Comparison of ENCODE assay signal across 24 cellular contexts in genomic region chr19:17070421-17070820, GRCh38. TPM values are rescaled to one million over a fixed set of nuclear protein-coding genes. Genes with fewer than 3 reads are reported as not detected.
DNase-seq lines count a peak whose midpoint lies in the region; ATAC-seq and TF ChIP-seq lines count a peak whose summit lies in the region.
"Had no signal": no experiment of that assay in that cellular context is flagged by ENCODE, and none has a peak within 500 bp of the region (broad histone marks: within the 10 kb centered on the region; RNA-seq: fewer than 3 reads in every experiment).

No MANE protein-coding gene starts in this region.

- H3K79me2 ChIP-seq in DND-41 (ENCODE audit: insufficient read depth, low read length) (peaks cover 83% of the 10 kb centered on the region), neural progenitor cell (ENCODE audit: low read depth) (peaks cover 45% of the 10 kb centered on the region)

- DNase-seq in activated CD4-positive, alpha-beta T cell treated with anti-CD3 and anti-CD28 coated beads for 36 hours: no peak
- DNase-seq in activated CD4-positive, alpha-beta T cell treated with anti-CD3 and anti-CD28 coated beads, Interleukin-2, amount 50 U/mL, for 48 hours: no peak
- DNase-seq in DND-41: no peak
- no peak for DNase-seq in activated T-helper 2 cell treated with anti-CD3 and anti-CD28 coated beads, Interferon-gamma antibody, Interleukin-2, Interleukin-4, amounts not matched to agents 10 μg/mL and 5 μg/mL and 100 μg/mL, durations not matched to agents 14 hours and 24 hours and 36 hours (ENCODE audit: low spot score)
- DNase-seq in neural progenitor cell (ENCODE audit: low spot score): no peak
- DNase-seq in stimulated activated CD4-positive, alpha-beta T cell treated with anti-CD3 and anti-CD28 coated beads, Interleukin-1b, Interleukin-23, amount 100 ng/mL, for 48 hours: no peak
- DNase-seq in WERI-Rb-1: no peak
- DNase-seq in NCI-H446 (lab: John Stamatoyannopoulos, UW): no peak
- DNase-seq: activated CD4-positive, alpha-beta memory T cell treated with anti-CD3 and anti-CD28 coated beads, Interleukin-2, amount 10 ng/mL, durations not matched to agents 7 days and 5 days; activated CD4-positive, CD25-positive, alpha-beta regulatory T cell; activated gamma-delta T cell; DMS53; GF-D8; HCEC 1CT; MM.1S; NCI-H524; SIG-M5; T-helper 9 cell had no signal

- H3K27ac ChIP-seq in DND-41 (ENCODE audit: low read length): no peak overlapping the region; the same call in 1 of the 2 replicates
- H3K27ac ChIP-seq in neural progenitor cell: no peak overlapping the region
- no peak overlapping the region for H3K27ac ChIP-seq in WERI-Rb-1
- H3K27ac ChIP-seq: gastroesophageal sphincter, thoracic aorta, vagina had no signal

- H3K4me2 ChIP-seq in DND-41 (ENCODE audit: insufficient read depth, low read length) (peak overlapping the region; percentile 0; the same call in 1 of the 2 replicates), neural progenitor cell (no peak overlapping the region)

- H2AFZ ChIP-seq in DND-41 (ENCODE audit: low read depth, low read length): no peak overlapping the region
- H2AFZ ChIP-seq in neural progenitor cell (replicated peaks): no peak overlapping the region

- TF ChIP-seq CTCF in DND-41 (IDR thresholded peaks at IDR 0.05; ENCODE audit: borderline replicate concordance, extremely low read depth, low read length, poor library complexity, severe bottlenecking): no peak
- TF ChIP-seq CTCF in neural progenitor cell (IDR thresholded peaks at IDR 0.05): no peak
- TF ChIP-seq CTCF in WERI-Rb-1 (IDR thresholded peaks at IDR 0.05; ENCODE audit: low read depth, low read length): no peak

- H3K27me3 ChIP-seq in DND-41 (ENCODE audit: insufficient read depth, low read length, poor library complexity) (no peaks in the 10 kb centered on the region), neural progenitor cell (no peaks in the 10 kb centered on the region), WERI-Rb-1 (ENCODE audit: insufficient read depth, low read depth, severe bottlenecking) (no peaks in the 10 kb centered on the region)
- H3K27me3 ChIP-seq: gastroesophageal sphincter, vagina had no signal

- CTCF ChIA-PET in activated CD4-positive, alpha-beta T cell treated with anti-CD3 and anti-CD28 coated beads for 36 hours (lab: Charles Lee): interaction anchor here (0.7 to 1.1 kb wide), 2 partner anchors 130 to 470 kb away, joined by 3 read pairs; no protein-coding TSS in a partner anchor

- H3K9me3 ChIP-seq in DND-41 (ENCODE audit: insufficient read depth, low read length, severe bottlenecking): no peaks in the 10 kb centered on the region
- no peaks in the 10 kb centered on the region for H3K9me3 ChIP-seq in neural progenitor cell (ENCODE audit: low read depth)
- no peaks in the 10 kb centered on the region for H3K9me3 ChIP-seq in WERI-Rb-1 (ENCODE audit: severe bottlenecking)
- H3K9me3 ChIP-seq: gastroesophageal sphincter, thoracic aorta, vagina had no signal

- no peak overlapping the region for H3K4me3 ChIP-seq in DND-41 (ENCODE audit: low read depth in 1 of 2, low read length in 2 of 2)
- no peak overlapping the region for H3K4me3 ChIP-seq in neural progenitor cell
- H3K4me3 ChIP-seq in WERI-Rb-1 (ENCODE audit: low read depth, low read length): no peak overlapping the region
- H3K4me3 ChIP-seq: gastroesophageal sphincter, thoracic aorta, vagina had no signal

- H3K36me3 ChIP-seq in DND-41 (ENCODE audit: insufficient read depth, low read length) (peaks cover 76% of the 10 kb centered on the region), neural progenitor cell (no peaks in the 10 kb centered on the region), WERI-Rb-1 (peaks cover 70% of the 10 kb centered on the region)
- H3K36me3 ChIP-seq: thoracic aorta, vagina had no signal

- H3K9ac ChIP-seq in DND-41 (ENCODE audit: low read depth, low read length) (no peak overlapping the region), neural progenitor cell (no peak overlapping the region)

- H3K27ac Mint-ChIP-seq in activated CD4-positive, alpha-beta T cell treated with anti-CD3 and anti-CD28 coated beads for 36 hours: peak overlapping the region; percentile 19
- H3K27ac Mint-ChIP-seq in activated T-helper 2 cell treated with anti-CD3 and anti-CD28 coated beads, Interferon-gamma antibody, Interleukin-2, Interleukin-4, amounts not matched to agents 10 μg/mL and 5 μg/mL and 100 μg/mL, durations not matched to agents 14 hours and 24 hours and 36 hours: peak overlapping the region; percentile 20
- peak overlapping the region; percentile 24 for H3K27ac Mint-ChIP-seq in neural progenitor cell
- H3K27ac Mint-ChIP-seq: activated CD4-positive, alpha-beta memory T cell treated with anti-CD3 and anti-CD28 coated beads, Interleukin-2, amount 10 ng/mL, durations not matched to agents 7 days and 5 days; stimulated activated naive CD8-positive, alpha-beta T cell treated with anti-CD3 and anti-CD28 coated beads, Interleukin-15, Interleukin-2, amounts not matched to agents 100 ng/mL and 50 ng/mL, for 24 hours had no signal

- H3K9me3 Mint-ChIP-seq in activated CD4-positive, alpha-beta T cell treated with anti-CD3 and anti-CD28 coated beads for 36 hours (ENCODE audit: low read depth): no peaks in the 10 kb centered on the region
- no peaks in the 10 kb centered on the region for H3K9me3 Mint-ChIP-seq in activated T-helper 2 cell treated with anti-CD3 and anti-CD28 coated beads, Interferon-gamma antibody, Interleukin-2, Interleukin-4, amounts not matched to agents 10 μg/mL and 5 μg/mL and 100 μg/mL, durations not matched to agents 14 hours and 24 hours and 36 hours
- H3K9me3 Mint-ChIP-seq in neural progenitor cell: no peaks in the 10 kb centered on the region
- H3K9me3 Mint-ChIP-seq: activated CD4-positive, alpha-beta memory T cell treated with anti-CD3 and anti-CD28 coated beads, Interleukin-2, amount 10 ng/mL, durations not matched to agents 7 days and 5 days; stimulated activated naive CD8-positive, alpha-beta T cell treated with anti-CD3 and anti-CD28 coated beads, Interleukin-15, Interleukin-2, amounts not matched to agents 100 ng/mL and 50 ng/mL, for 24 hours had no signal

- H3K4me1 Mint-ChIP-seq in activated CD4-positive, alpha-beta T cell treated with anti-CD3 and anti-CD28 coated beads for 36 hours: peaks cover 40% of the 10 kb centered on the region
- peaks cover 35% of the 10 kb centered on the region for H3K4me1 Mint-ChIP-seq in activated T-helper 2 cell treated with anti-CD3 and anti-CD28 coated beads, Interferon-gamma antibody, Interleukin-2, Interleukin-4, amounts not matched to agents 10 μg/mL and 5 μg/mL and 100 μg/mL, durations not matched to agents 14 hours and 24 hours and 36 hours (ENCODE audit: low read depth)
- peaks cover 38% of the 10 kb centered on the region for H3K4me1 Mint-ChIP-seq in neural progenitor cell

- peaks cover 48% of the 10 kb centered on the region for H3K36me3 Mint-ChIP-seq in activated CD4-positive, alpha-beta T cell treated with anti-CD3 and anti-CD28 coated beads for 36 hours (ENCODE audit: low read depth)
- peaks cover 52% of the 10 kb centered on the region for H3K36me3 Mint-ChIP-seq in activated T-helper 2 cell treated with anti-CD3 and anti-CD28 coated beads, Interferon-gamma antibody, Interleukin-2, Interleukin-4, amounts not matched to agents 10 μg/mL and 5 μg/mL and 100 μg/mL, durations not matched to agents 14 hours and 24 hours and 36 hours (ENCODE audit: low read depth)
- H3K36me3 Mint-ChIP-seq in neural progenitor cell: peaks cover 20% of the 10 kb centered on the region

- no peak for ATAC-seq in activated CD4-positive, alpha-beta T cell treated with anti-CD3 and anti-CD28 coated beads for 36 hours
- ATAC-seq in DND-41 (ENCODE audit: insufficient read depth, low read depth): no peak
- ATAC-seq: gastroesophageal sphincter had no signal

- POLR2A ChIA-PET in activated CD4-positive, alpha-beta T cell treated with anti-CD3 and anti-CD28 coated beads for 36 hours (lab: Charles Lee): interaction anchor here (0.7 kb wide), 1 partner anchor 58 kb away, joined by 6 read pairs; no protein-coding TSS in a partner anchor

- no peaks in the 10 kb centered on the region for H3K27me3 Mint-ChIP-seq in activated CD4-positive, alpha-beta T cell treated with anti-CD3 and anti-CD28 coated beads for 36 hours
- H3K27me3 Mint-ChIP-seq in activated T-helper 2 cell treated with anti-CD3 and anti-CD28 coated beads, Interferon-gamma antibody, Interleukin-2, Interleukin-4, amounts not matched to agents 10 μg/mL and 5 μg/mL and 100 μg/mL, durations not matched to agents 14 hours and 24 hours and 36 hours (ENCODE audit: low read depth): no peaks in the 10 kb centered on the region
- peaks cover 2% of the 10 kb centered on the region for H3K27me3 Mint-ChIP-seq in neural progenitor cell (ENCODE audit: insufficient read depth, low read depth)
- H3K27me3 Mint-ChIP-seq: activated CD4-positive, alpha-beta memory T cell treated with anti-CD3 and anti-CD28 coated beads, Interleukin-2, amount 10 ng/mL, durations not matched to agents 7 days and 5 days; stimulated activated naive CD8-positive, alpha-beta T cell treated with anti-CD3 and anti-CD28 coated beads, Interleukin-15, Interleukin-2, amounts not matched to agents 100 ng/mL and 50 ng/mL, for 24 hours had no signal

- H4K20me1 ChIP-seq in DND-41 (ENCODE audit: insufficient read depth, low read length): peaks cover 48% of the 10 kb centered on the region
- peaks cover 41% of the 10 kb centered on the region for H4K20me1 ChIP-seq in neural progenitor cell (ENCODE audit: low read depth)

- H3K4me1 ChIP-seq in DND-41 (ENCODE audit: insufficient read depth, low read length) (peaks cover 23% of the 10 kb centered on the region), neural progenitor cell (peaks cover 5% of the 10 kb centered on the region)

- H3F3A ChIP-seq in neural progenitor cell (ENCODE audit: low read depth): peaks cover 10% of the 10 kb centered on the region

- no peak overlapping the region for H3K4me3 Mint-ChIP-seq in activated CD4-positive, alpha-beta T cell treated with anti-CD3 and anti-CD28 coated beads for 36 hours
- H3K4me3 Mint-ChIP-seq in activated T-helper 2 cell treated with anti-CD3 and anti-CD28 coated beads, Interferon-gamma antibody, Interleukin-2, Interleukin-4, amounts not matched to agents 10 μg/mL and 5 μg/mL and 100 μg/mL, durations not matched to agents 14 hours and 24 hours and 36 hours (ENCODE audit: low read depth): peak overlapping the region; percentile 15
- H3K4me3 Mint-ChIP-seq in neural progenitor cell: no peak overlapping the region
- H3K4me3 Mint-ChIP-seq: activated CD4-positive, alpha-beta memory T cell treated with anti-CD3 and anti-CD28 coated beads, Interleukin-2, amount 10 ng/mL, durations not matched to agents 7 days and 5 days; stimulated activated naive CD8-positive, alpha-beta T cell treated with anti-CD3 and anti-CD28 coated beads, Interleukin-15, Interleukin-2, amounts not matched to agents 100 ng/mL and 50 ng/mL, for 24 hours had no signal

- intact Hi-C loops in activated CD4-positive, alpha-beta T cell treated with anti-CD3 and anti-CD28 coated beads for 36 hours (cut with DNase I, micrococcal nuclease): loop anchor here (10.0 kb wide), 2 partner anchors 486 to 996 kb away; partner anchors contain the start of gene TPM4 (in 1 of the 2)
- intact Hi-C loops in activated T-helper 2 cell treated with anti-CD3 and anti-CD28 coated beads, Interferon-gamma antibody, Interleukin-2, Interleukin-4, amounts not matched to agents 10 μg/mL and 5 μg/mL and 100 μg/mL, durations not matched to agents 14 hours and 24 hours and 36 hours (cut with micrococcal nuclease): no loop called here

RNA-seq across cellular contexts. Expression of gene HAUS8, which starts 4.8 kb away (rescaled TPM):
- 10 to 100 TPM; 32.6 to 41.7 TPM for total RNA-seq in activated CD4-positive, alpha-beta T cell treated with anti-CD3 and anti-CD28 coated beads for 36 hours
- 27.8 and 28.8 TPM in 2 replicates for total RNA-seq in activated T-helper 2 cell treated with anti-CD3 and anti-CD28 coated beads, Interferon-gamma antibody, Interleukin-2, Interleukin-4, amounts not matched to agents 10 μg/mL and 5 μg/mL and 100 μg/mL, durations not matched to agents 14 hours and 24 hours and 36 hours
- total RNA-seq in neural progenitor cell (ENCODE audit: low replicate concordance): 15.6 and 16.3 TPM in 2 replicates

RNA-seq across cellular contexts. Expression of gene MYO9B, which starts 5.2 kb away (rescaled TPM):
- 10 to 100 TPM; 90.3 to 98.5 TPM for total RNA-seq in activated CD4-positive, alpha-beta T cell treated with anti-CD3 and anti-CD28 coated beads for 36 hours
- total RNA-seq in activated T-helper 2 cell treated with anti-CD3 and anti-CD28 coated beads, Interferon-gamma antibody, Interleukin-2, Interleukin-4, amounts not matched to agents 10 μg/mL and 5 μg/mL and 100 μg/mL, durations not matched to agents 14 hours and 24 hours and 36 hours: 143 TPM in 2 replicates
- 38.5 and 42.2 TPM in 2 replicates for total RNA-seq in neural progenitor cell (ENCODE audit: low replicate concordance)

RNA-seq across cellular contexts. Expression of gene CPAMD8, which starts 43.8 kb away (rescaled TPM):
- total RNA-seq in activated CD4-positive, alpha-beta T cell treated with anti-CD3 and anti-CD28 coated beads for 36 hours: under 1 TPM; 0.11 to 0.41 TPM
- total RNA-seq in activated T-helper 2 cell treated with anti-CD3 and anti-CD28 coated beads, Interferon-gamma antibody, Interleukin-2, Interleukin-4, amounts not matched to agents 10 μg/mL and 5 μg/mL and 100 μg/mL, durations not matched to agents 14 hours and 24 hours and 36 hours: 0.27 and 0.44 TPM in 2 replicates
- 16.3 and 36.8 TPM in 2 replicates for total RNA-seq in neural progenitor cell (ENCODE audit: low replicate concordance)
- total RNA-seq: A172, HT-29 had no signal

Comparison
In these comparisons a context has a peak if more than half of its experiments do, and no peak if none do; other contexts are left out.
1. RNA of gene CPAMD8, which starts 43.8 kb away (total RNA-seq): 16.3 to 36.8 TPM in neural progenitor cell; 0.11 to 0.41 TPM in activated CD4-positive, alpha-beta T cell treated with anti-CD3 and anti-CD28 coated beads for 36 hours and 0.27 to 0.44 TPM in activated T-helper 2 cell treated with anti-CD3 and anti-CD28 coated beads, Interferon-gamma antibody, Interleukin-2, Interleukin-4, amounts not matched to agents 10 μg/mL and 5 μg/mL and 100 μg/mL, durations not matched to agents 14 hours and 24 hours and 36 hours; every median in the first group is over 10 times any median in the second.
2. Peak in every context shown above with its lines, with median percentiles within 50 percentile points of each other: H3K27ac Mint-ChIP-seq.